ENCODE assay signal across 24 cellular contexts in the genomic region with DNA sequence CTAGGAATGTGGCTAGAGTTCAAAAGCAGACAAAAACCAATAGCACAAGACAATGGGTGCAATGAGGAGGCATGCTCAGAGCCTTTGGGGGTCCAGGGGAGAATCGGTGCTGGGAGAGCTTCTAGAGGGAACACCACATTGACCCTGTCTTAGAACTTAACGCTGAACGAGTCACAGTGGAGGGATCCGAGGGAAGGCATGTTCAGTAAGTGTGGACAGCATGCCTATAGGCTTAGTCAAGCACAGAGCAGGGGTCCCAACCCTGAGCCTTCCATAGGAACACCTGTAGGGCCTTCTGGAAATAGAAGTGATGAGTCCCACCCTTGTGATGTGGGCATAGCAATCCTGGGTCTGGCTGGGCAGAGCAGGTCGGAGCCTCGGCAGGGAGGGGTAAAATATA.
"Had no signal": no experiment of that assay in that cellular context is flagged by ENCODE, and none has a peak within 500 bp of the region (broad histone marks: within the 10 kb centered on the region; RNA-seq: fewer than 3 reads in every experiment).

No MANE protein-coding gene starts in this region.

- H3K9me3 ChIP-seq: gastroesophageal sphincter, heart left ventricle, left lung, prostate gland, right atrium auricular region, sigmoid colon, stomach, thyroid gland had no signal

- H3K27ac ChIP-seq: dorsolateral prefrontal cortex, epithelial cell of prostate, foreskin keratinocyte, gastroesophageal sphincter, heart left ventricle, hepatocyte, left lung, neural progenitor cell, prostate gland, right atrium auricular region, sigmoid colon, stomach, thyroid gland had no signal

- DNase-seq: dorsolateral prefrontal cortex; effector CD4-positive, alpha-beta T cell; foreskin keratinocyte; heart left ventricle; left cardiac atrium; left lung; mesendoderm; midbrain; naive thymus-derived CD4-positive, alpha-beta T cell; sigmoid colon; stimulated activated CD4-positive, alpha-beta T cell treated with anti-CD3 and anti-CD28 coated beads, Interleukin-2, amount 100 ng/mL, for 24 hours; stimulated activated CD4-positive, alpha-beta T cell treated with anti-CD3 and anti-CD28 coated beads, Interleukin-4, amount 100 ng/mL, for 24 hours; stimulated activated naive CD4-positive, alpha-beta T cell treated with Interleukin-2 at 50 U/mL for 16 hours; stomach; thyroid gland; trophoblast cell had no signal

- H3K9ac ChIP-seq: neural progenitor cell had no signal

- H3K27me3 ChIP-seq: dorsolateral prefrontal cortex, foreskin keratinocyte, gastroesophageal sphincter, heart left ventricle, hepatocyte, left lung, neural progenitor cell, right atrium auricular region, sigmoid colon, stomach, thyroid gland had no signal

- ATAC-seq: esophagus mucosa; foreskin keratinocyte; gastroesophageal sphincter; heart left ventricle; left cardiac atrium; left lung; naive thymus-derived CD4-positive, alpha-beta T cell; stimulated activated effector memory CD8-positive, alpha-beta T cell treated with anti-CD3 and anti-CD28 coated beads, Interleukin-12 subunit alpha, Interleukin-12 subunit beta, amount 100 ng/mL, for 72 hours had no signal

- H3K36me3 ChIP-seq: gastroesophageal sphincter, heart left ventricle, left lung, neural progenitor cell, prostate gland, right atrium auricular region, sigmoid colon, stomach, thyroid gland had no signal

- H3K4me3 ChIP-seq: dorsolateral prefrontal cortex, gastroesophageal sphincter, heart left ventricle, hepatocyte, left lung, neural progenitor cell, prostate gland, right atrium auricular region, sigmoid colon, stomach, thyroid gland had no signal

- H2AFZ ChIP-seq: hepatocyte, neural progenitor cell had no signal

- H3K4me2 ChIP-seq: hepatocyte, neural progenitor cell had no signal

- H3K4me1 ChIP-seq: heart left ventricle, left lung, neural progenitor cell, prostate gland, right atrium auricular region, thyroid gland had no signal
